8 cellular contexts compared by ENCODE assay signal in genomic region chr2:238106698-238107524, GRCh38. TPM values are rescaled to one million over a fixed set of nuclear protein-coding genes. Genes with fewer than 3 reads are reported as not detected.
DNase-seq lines count a peak whose midpoint lies in the region; ATAC-seq and TF ChIP-seq lines count a peak whose summit lies in the region.

No MANE protein-coding gene starts in this region.

- no peak overlapping the region for H3K4me3 ChIP-seq in testis

- no peaks in the 10 kb centered on the region for H3K36me3 ChIP-seq in testis (ENCODE audit: low read depth, missing control alignments)

- H3K27ac ChIP-seq in testis: no peak overlapping the region

- peak; percentile 6 for ATAC-seq in GM19463 (IDR thresholded peaks at IDR 0.05; ENCODE audit: unreplicated experiment)

- WGBS in testis, 2 donors: 73 to 87% methylated on average over 16 to 28 of the region's 28 CpGs

- no peak for TF ChIP-seq CTCF in testis (IDR thresholded peaks at IDR 0.05)

- H3K4me1 ChIP-seq in testis: no peaks in the 10 kb centered on the region

- intact Hi-C loops in testis (cut with DNase I; ENCODE audit: low total_unique reads): no loop called here

- peak; percentile 93 for DNase-seq in DMS53 (lab: John Stamatoyannopoulos, UW)
- DNase-seq in MV-4-11 (lab: John Stamatoyannopoulos, UW): peak; percentile 59
- DNase-seq in erythroblast (lab: John Stamatoyannopoulos, UW): peak; percentile 37 to 44
- DNase-seq in foreskin melanocyte: no peak
- DNase-seq in testis: no peak
- no peak for DNase-seq in DMS79 treated with DMSO at 0.1 percent for 48 hours (lab: John Stamatoyannopoulos, UW)
- DNase-seq in NCI-H2107 (lab: John Stamatoyannopoulos, UW): no peak

- no peaks in the 10 kb centered on the region for H3K27me3 ChIP-seq in testis

- TF ChIP-seq POLR2A in erythroblast (IDR thresholded peaks at IDR 0.05; ENCODE audit: low read length): no peak
- no peak for TF ChIP-seq POLR2A in testis (IDR thresholded peaks at IDR 0.05)

- H3K9me3 ChIP-seq in testis: no peaks in the 10 kb centered on the region

RNA-seq across cellular contexts. Expression of gene ESPNL, which starts 6.8 kb away (rescaled TPM):
- total RNA-seq in testis: 1 to 10 TPM; 2.8 to 7.5 TPM
- 2.1 TPM for polyA plus RNA-seq in testis (ENCODE audit: insufficient read depth, low read depth, low replicate concordance)

RNA-seq across cellular contexts. Expression of gene KLHL30, which starts 31.6 kb away (rescaled TPM):
- under 1 TPM; 0.16 to 0.37 TPM for total RNA-seq in testis
- 0.29 TPM for polyA plus RNA-seq in testis (ENCODE audit: insufficient read depth, low read depth, low replicate concordance)

RNA-seq across cellular contexts. Expression of gene SCLY, which starts 46.1 kb away (rescaled TPM):
- 10 to 100 TPM; 19.6 to 40.2 TPM for total RNA-seq in testis
- polyA plus RNA-seq in testis (ENCODE audit: insufficient read depth, low read depth, low replicate concordance): 24.6 TPM

RNA-seq across cellular contexts. Expression of gene ERFE, which starts 51.9 kb away (rescaled TPM):
- 10 to 100 TPM in 1 of 2 donors, 1 to 10 TPM in 1; 9.5 to 23.1 TPM for total RNA-seq in testis
- 31.0 TPM for polyA plus RNA-seq in testis (ENCODE audit: insufficient read depth, low read depth, low replicate concordance)

Comparison
In these comparisons a context has a peak if more than half of its experiments do, and no peak if none do; other contexts are left out.
1. DNase-seq: peak in DMS53 (single experiment), MV-4-11 (single experiment) and erythroblast (2 of 2); none in foreskin melanocyte (single experiment), testis (single experiment), DMS79 treated with DMSO at 0.1 percent for 48 hours (single experiment) and NCI-H2107 (single experiment).